Comparison of ENCODE assay signal across 10 cellular contexts in the genomic region with DNA sequence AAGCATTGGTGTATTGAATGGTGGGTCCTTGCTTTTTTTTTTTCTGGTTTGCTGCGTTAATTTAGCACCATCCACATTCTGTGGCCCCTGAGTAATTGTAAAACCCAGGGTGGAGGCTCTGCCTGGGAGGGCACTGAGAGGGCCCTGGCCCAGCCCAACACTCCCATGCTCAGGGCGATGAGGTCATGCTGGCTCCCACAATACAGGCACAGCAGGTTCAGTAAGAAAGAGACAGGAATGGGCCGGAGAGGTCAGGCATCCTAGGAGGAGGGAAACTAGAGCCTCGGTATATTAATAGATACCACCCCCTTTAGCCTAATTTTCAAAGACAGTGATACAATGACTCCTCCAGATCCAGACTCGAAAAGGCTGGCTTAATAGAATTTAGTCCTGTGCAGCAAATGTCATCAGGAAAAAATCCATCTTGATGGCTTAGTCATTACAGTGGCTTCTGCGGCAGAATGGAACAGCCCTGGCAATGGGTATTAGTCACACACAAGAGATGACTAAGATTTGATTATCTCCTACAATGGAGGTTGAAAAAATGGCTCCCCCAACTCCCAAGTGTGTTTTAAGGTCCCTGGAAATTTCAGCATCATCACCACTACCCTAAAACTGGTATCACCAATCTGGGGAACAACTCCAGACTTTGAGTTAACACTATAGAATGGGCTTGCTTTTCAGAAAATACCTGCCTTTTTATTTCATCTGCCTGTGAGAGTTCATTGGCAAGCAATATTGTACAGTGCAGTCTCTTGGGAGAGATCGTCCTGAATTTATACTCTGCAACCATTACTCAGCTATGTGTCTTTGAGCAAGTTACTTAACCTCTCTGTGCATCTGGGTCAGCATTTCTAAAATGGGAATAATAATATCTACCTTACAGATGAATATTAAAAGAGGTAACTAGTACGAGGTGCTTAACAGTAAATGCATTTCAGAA. TPM values are rescaled to one million over a fixed set of nuclear protein-coding genes. Genes with fewer than 3 reads are reported as not detected.
DNase-seq lines count a peak whose midpoint lies in the region; ATAC-seq and TF ChIP-seq lines count a peak whose summit lies in the region.
"Had no signal": no experiment of that assay in that cellular context is flagged by ENCODE, and none has a peak within 500 bp of the region (broad histone marks: within the 10 kb centered on the region; RNA-seq: fewer than 3 reads in every experiment).

No MANE protein-coding gene starts in this region.

- DNase-seq in NCI-H1417 (lab: John Stamatoyannopoulos, UW), result peak in 2 of 3 experiments; percentile 45 to 54
- DNase-seq in NCI-H1417 treated with DMSO at 0.1 percent for 48 hours (lab: John Stamatoyannopoulos, UW), result no peak
- peak; percentile 38 to 56 for DNase-seq in NCI-H446 (lab: John Stamatoyannopoulos, UW)
- DNase-seq in body of pancreas, result peak in 1 of 4 donors; percentile 20
- DNase-seq in left kidney (ENCODE audit: low read depth, low spot score), result peak; percentile 69
- peak; percentile 42 to 50 for DNase-seq in thyroid gland
- DNase-seq in OCI-LY7 (ENCODE audit: low spot score), result no peak
- DNase-seq in GM10266 (ENCODE audit: extremely low spot score), result no peak

- intact Hi-C loops in body of pancreas (cut with DNase I), result no loop called here
- intact Hi-C loops in thyroid gland (cut with DNase I), result no loop called here
- intact Hi-C loops in OCI-LY7 (cut with micrococcal nuclease; ENCODE audit: unreplicated experiment), result no loop called here

- TF ChIP-seq POLR2A in body of pancreas (IDR thresholded peaks at IDR 0.05) (no peak), thyroid gland (IDR thresholded peaks at IDR 0.05) (no peak)

- peak; percentile 58 for ATAC-seq in body of pancreas

- no TSS peak for BruUV-seq in OCI-LY7 (replicated peaks; lab: Mats Ljungman, UMichigan)

- WGBS in body of pancreas, 2 donors, result 56% methylated on average over 8 of the region's 8 CpGs
- 67 to 75% methylated on average over 8 of the region's 8 CpGs for WGBS in thyroid gland, 2 donors

- TF ChIP-seq CTCF in body of pancreas (IDR thresholded peaks at IDR 0.05) (no peak), thyroid gland (IDR thresholded peaks at IDR 0.05) (no peak), OCI-LY7 (conservative IDR thresholded peaks at IDR 0.05; ENCODE audit: low read length) (no peak), GM10266 (IDR thresholded peaks at IDR 0.05; ENCODE audit: control insufficient read depth, insufficient read depth, low read depth, missing control alignments) (no peak)

- H3K27me3 ChIP-seq in body of pancreas (no peaks in the 10 kb centered on the region), thyroid gland (no peaks in the 10 kb centered on the region)

- H3K36me3 ChIP-seq in body of pancreas (replicated peaks in 1 of 2; ENCODE audit: insufficient read depth in 1 of 2, low read depth in 2 of 2), result no peaks in the 10 kb centered on the region
- H3K36me3 ChIP-seq in thyroid gland, result no peaks in the 10 kb centered on the region
- no peaks in the 10 kb centered on the region for H3K36me3 ChIP-seq in OCI-LY7 (ENCODE audit: insufficient read depth, low read length)

- POLR2A ChIA-PET in OCI-LY7 (lab: Charles Lee), result no interaction called here

- H2AFZ ChIP-seq in OCI-LY7 (ENCODE audit: low read length), result no peak overlapping the region
- H2AFZ ChIP-seq: parathyroid adenoma had no signal

- no peaks in the 10 kb centered on the region for H3K9me2 ChIP-seq in OCI-LY7 (ENCODE audit: insufficient read depth, low read length)

- H3K27ac ChIP-seq in body of pancreas, result no peak overlapping the region
- peak overlapping the region in 1 of 3 donors; percentile 80 for H3K27ac ChIP-seq in thyroid gland
- H3K27ac ChIP-seq in OCI-LY7 (ENCODE audit: low read depth, low read length, poor library complexity, severe bottlenecking), result no peak overlapping the region
- H3K27ac ChIP-seq: 22Rv1, parathyroid adenoma had no signal

- H3K4me2 ChIP-seq in OCI-LY7 (ENCODE audit: low read length), result no peak overlapping the region

- no peaks in the 10 kb centered on the region for H4K20me1 ChIP-seq in OCI-LY7 (ENCODE audit: insufficient read depth, low read length)

- no peak overlapping the region for H3K4me3 ChIP-seq in body of pancreas
- no peak overlapping the region for H3K4me3 ChIP-seq in thyroid gland (replicated peaks in 1 of 3)
- H3K4me3 ChIP-seq in OCI-LY7 (ENCODE audit: low read depth, low read length, poor library complexity, severe bottlenecking), result no peak overlapping the region

- H3K9me3 ChIP-seq in body of pancreas (no peaks in the 10 kb centered on the region), thyroid gland (no peaks in the 10 kb centered on the region), OCI-LY7 (ENCODE audit: low read length) (no peaks in the 10 kb centered on the region)

- H3K4me1 ChIP-seq in body of pancreas (no peaks in the 10 kb centered on the region), thyroid gland (peaks cover 8 to 16% of the 10 kb centered on the region in 2 donors), OCI-LY7 (ENCODE audit: insufficient read depth, low read length, poor library complexity, severe bottlenecking) (no peaks in the 10 kb centered on the region)
- H3K4me1 ChIP-seq: parathyroid adenoma had no signal

- no peaks in the 10 kb centered on the region for H3K79me2 ChIP-seq in OCI-LY7 (ENCODE audit: insufficient read depth, low read depth, low read length)
- H3K79me2 ChIP-seq: parathyroid adenoma had no signal

- CTCF ChIA-PET in OCI-LY7 (lab: Charles Lee; ENCODE audit: unreplicated experiment), result no interaction called here

RNA-seq across cellular contexts. Expression of gene LYST, which starts 43.9 kb away (rescaled TPM):
- total RNA-seq in body of pancreas, result 10 to 100 TPM; 16.5 to 21.0 TPM
- total RNA-seq in thyroid gland, result 10 to 100 TPM; 46.8 to 68.4 (median 47.8) TPM
- 4.0 and 10.0 TPM in 2 replicates for total RNA-seq in OCI-LY7 (2014; rRNA removed; shearing (Covaris generic))
- total RNA-seq in OCI-LY7 (2022), result 8.2 and 8.3 TPM in 2 replicates

Comparison
In these comparisons a context has a peak if more than half of its experiments do, and no peak if none do; other contexts are left out.
1. DNase-seq: peak in NCI-H1417 (2 of 3), NCI-H446 (2 of 2), left kidney (single experiment) and thyroid gland (2 of 2); none in NCI-H1417 treated with DMSO at 0.1 percent for 48 hours (single experiment), OCI-LY7 (single experiment) and GM10266 (single experiment).